ENCODE assay signal across 10 cellular contexts in genomic region chr3:49868951-49869454, GRCh38. TPM values are rescaled to one million over a fixed set of nuclear protein-coding genes. Genes with fewer than 3 reads are reported as not detected.
DNase-seq lines count a peak whose midpoint lies in the region; ATAC-seq, FAIRE-seq and TF ChIP-seq lines count a peak whose summit lies in the region.
"Had no signal": no experiment of that assay in that cellular context is flagged by ENCODE, and none has a peak within 500 bp of the region (broad histone marks: within the 10 kb centered on the region; RNA-seq: fewer than 3 reads in every experiment).

No MANE protein-coding gene starts in this region.

- no peak for FAIRE-seq in GM12891 (lab: Jason Lieb, UNC)

- no peak for DNase-seq in heart right ventricle
- DNase-seq in left cardiac atrium, result no peak
- no peak for DNase-seq in T-cell
- no peak for DNase-seq in upper lobe of right lung
- no peak for DNase-seq in medulla oblongata (ENCODE audit: extremely low spot score)
- DNase-seq in GM12891 (ENCODE audit: insufficient read length, low spot score), result no peak

- H3K4me1 ChIP-seq in heart right ventricle (peaks cover 3 to 16% (median 12%) of the 10 kb centered on the region in 9 donors), iPS-20b (ENCODE audit: insufficient read depth, low read length) (peaks cover 28% of the 10 kb centered on the region), upper lobe of right lung (peaks cover 8% of the 10 kb centered on the region)

- H3K27ac Mint-ChIP-seq in T-cell, result no peak overlapping the region

- no peaks in the 10 kb centered on the region for H3K9me3 Mint-ChIP-seq in T-cell

- peaks cover 21 to 38% of the 10 kb centered on the region in 2 donors for H3K27me3 Mint-ChIP-seq in T-cell

- no peak for TF ChIP-seq CTCF in heart right ventricle (IDR thresholded peaks at IDR 0.05)
- TF ChIP-seq CTCF in upper lobe of right lung (IDR thresholded peaks at IDR 0.05), result no peak

- 2 to 3% methylated on average over 20 of the region's 20 CpGs for WGBS in heart right ventricle, 2 donors

- peaks cover 3 to 10% (median 6%) of the 10 kb centered on the region in 3 donors for H3K4me1 Mint-ChIP-seq in T-cell

- peak overlapping the region; percentile 79; the same call in 1 of the 2 replicates for H3K9ac ChIP-seq in iPS-20b (ENCODE audit: low read depth, low read length)

- H3K27me3 ChIP-seq in heart right ventricle, result peaks cover 10 to 60% (median 41%) of the 10 kb centered on the region in 7 donors
- peaks cover 21% of the 10 kb centered on the region for H3K27me3 ChIP-seq in iPS-20b (ENCODE audit: insufficient read depth, low read length)
- peaks cover 33% of the 10 kb centered on the region for H3K27me3 ChIP-seq in upper lobe of right lung

- H3K9me3 ChIP-seq in heart right ventricle, result no peaks in the 10 kb centered on the region
- H3K9me3 ChIP-seq in iPS-20b (ENCODE audit: insufficient read depth, low read depth, low read length), result no peaks in the 10 kb centered on the region
- H3K9me3 ChIP-seq in upper lobe of right lung, result no peaks in the 10 kb centered on the region

- peak overlapping the region in 2 of 3 donors; percentile 28 to 61 for H3K4me3 Mint-ChIP-seq in T-cell

- CTCF ChIA-PET in T-cell (lab: Charles Lee), result no interaction called here

- ATAC-seq in heart right ventricle (no peak), left cardiac atrium (no peak), T-cell (replicated peaks in 1 of 4) (peak in 3 of 4 experiments; percentile 14 to 24 (median 21)), upper lobe of right lung (no peak), GM19452 (IDR thresholded peaks at IDR 0.05; ENCODE audit: unreplicated experiment) (no peak)

- H3K4me3 ChIP-seq in heart right ventricle (peak overlapping the region in 8 of 10 donors; percentile 21 to 48 (median 40)), iPS-20b (ENCODE audit: low read length) (peak overlapping the region; percentile 80), upper lobe of right lung (peak overlapping the region; percentile 31)

- H3K27ac ChIP-seq in heart right ventricle, result no peak overlapping the region
- peak overlapping the region; percentile 18 for H3K27ac ChIP-seq in iPS-20b (ENCODE audit: low read length)
- H3K27ac ChIP-seq in upper lobe of right lung, result no peak overlapping the region

- no peak for TF ChIP-seq POLR2A in GM12891 (IDR thresholded peaks at IDR 0.05; ENCODE audit: low read depth, low read length)

- POLR2A ChIA-PET in T-cell (lab: Charles Lee), result interaction anchor here in 1 of 2 donors (0.5 kb wide), 1 partner anchor 95 kb away, joined by 3 read pairs; no protein-coding TSS in a partner anchor

- intact Hi-C loops in heart right ventricle (cut with DNase I) (no loop called here), left cardiac atrium (cut with DNase I) (no loop called here), upper lobe of right lung (cut with DNase I) (no loop called here)

- no peaks in the 10 kb centered on the region for H3K36me3 Mint-ChIP-seq in T-cell

- H3K36me3 ChIP-seq in heart right ventricle, result no peaks in the 10 kb centered on the region
- no peaks in the 10 kb centered on the region for H3K36me3 ChIP-seq in iPS-20b (ENCODE audit: insufficient read depth, low read depth, low read length)
- H3K36me3 ChIP-seq in upper lobe of right lung, result no peaks in the 10 kb centered on the region

TF ChIP-seq in GM12891, 5 proteins besides CTCF, POLR2A, EP300 and RAD21:
- TF ChIP-seq POU2F2 (IDR thresholded peaks at IDR 0.05; ENCODE audit: low read depth, low read length) (no peak), SPI1 (IDR thresholded peaks at IDR 0.05; ENCODE audit: low read depth, low read length) (no peak), POLR2AphosphoS5 (IDR thresholded peaks at IDR 0.05; ENCODE audit: low read depth, low read length) (no peak), TAF1 (IDR thresholded peaks at IDR 0.05; ENCODE audit: low read depth, low read length) (no peak), PAX5 (IDR thresholded peaks at IDR 0.05; ENCODE audit: insufficient read depth, low read length, severe bottlenecking) (no peak)
TF ChIP-seq in GM12891: peak in this region for 0.

RNA-seq across cellular contexts. Expression of gene CAMKV, which starts 0.7 kb away (rescaled TPM):
- total RNA-seq in heart right ventricle (not detected), left cardiac atrium (not detected), T-cell (under 1 TPM in 3 of 5 donors, not detected in 2; 0.18 to 0.35 (median 0.28) TPM), upper lobe of right lung (not detected)
- not detected for polyA plus RNA-seq in heart right ventricle
- 0.10 TPM for polyA plus RNA-seq in GM12891 (2012; ENCODE audit: low read depth, missing spikeins)
- total RNA-seq: fibroblast of lung, HT1080 had no signal

RNA-seq across cellular contexts. Expression of gene TRAIP, which starts 12.6 kb away (rescaled TPM):
- total RNA-seq in heart right ventricle (1 to 10 TPM in 7 of 10 donors, under 1 TPM in 3; 0.20 to 2.4 (median 1.4) TPM), left cardiac atrium (1 to 10 TPM; 1.4 to 1.7 TPM), T-cell (1 to 10 TPM; 4.0 to 5.7 (median 4.4) TPM), upper lobe of right lung (1.5 TPM)
- polyA plus RNA-seq in heart right ventricle, result 1 to 10 TPM in 1 of 2 donors, under 1 TPM in 1; 0.96 to 1.6 TPM
- 10.2 TPM for polyA plus RNA-seq in GM12891 (2012; ENCODE audit: low read depth, missing spikeins)

RNA-seq across cellular contexts. Expression of gene MST1R, which starts 34.7 kb away (rescaled TPM):
- total RNA-seq in heart right ventricle (1 to 10 TPM in 8 of 10 donors, under 1 TPM in 2; 0.53 to 4.4 (median 1.6) TPM), left cardiac atrium (1 to 10 TPM; 1.7 to 1.8 TPM), T-cell (1 to 10 TPM in 4 of 5 donors, under 1 TPM in 1; 0.59 to 1.6 (median 1.3) TPM), upper lobe of right lung (46.2 TPM)
- polyA plus RNA-seq in heart right ventricle, result 1 to 10 TPM; 1.7 to 7.1 TPM
- polyA plus RNA-seq in GM12891 (2012; ENCODE audit: low read depth, missing spikeins), result 4.4 TPM

RNA-seq across cellular contexts. Expression of gene UBA7, which starts 55.2 kb away (rescaled TPM):
- 10 to 100 TPM; 13.1 to 47.0 (median 22.0) TPM for total RNA-seq in heart right ventricle
- polyA plus RNA-seq in heart right ventricle, result 10 to 100 TPM; 12.0 to 57.6 TPM
- total RNA-seq in left cardiac atrium, result 10 to 100 TPM; 23.9 to 31.0 TPM
- total RNA-seq in T-cell, result 100 to 1,000 TPM; 246 to 299 (median 293) TPM
- 110 TPM for total RNA-seq in upper lobe of right lung
- 80.4 TPM for polyA plus RNA-seq in GM12891 (2012; ENCODE audit: low read depth, missing spikeins)

Comparison
In these comparisons a context has a peak if more than half of its experiments do, and no peak if none do; other contexts are left out.
1. ATAC-seq: peak in T-cell (3 of 4); none in heart right ventricle (0 of 8), left cardiac atrium (0 of 2), upper lobe of right lung (single experiment) and GM19452 (single experiment).
2. Peak in every context shown above with its lines, with median percentiles within 50 percentile points of each other: H3K4me3 ChIP-seq.